ENCODE assay signal across 1 cellular context in the genomic region with DNA sequence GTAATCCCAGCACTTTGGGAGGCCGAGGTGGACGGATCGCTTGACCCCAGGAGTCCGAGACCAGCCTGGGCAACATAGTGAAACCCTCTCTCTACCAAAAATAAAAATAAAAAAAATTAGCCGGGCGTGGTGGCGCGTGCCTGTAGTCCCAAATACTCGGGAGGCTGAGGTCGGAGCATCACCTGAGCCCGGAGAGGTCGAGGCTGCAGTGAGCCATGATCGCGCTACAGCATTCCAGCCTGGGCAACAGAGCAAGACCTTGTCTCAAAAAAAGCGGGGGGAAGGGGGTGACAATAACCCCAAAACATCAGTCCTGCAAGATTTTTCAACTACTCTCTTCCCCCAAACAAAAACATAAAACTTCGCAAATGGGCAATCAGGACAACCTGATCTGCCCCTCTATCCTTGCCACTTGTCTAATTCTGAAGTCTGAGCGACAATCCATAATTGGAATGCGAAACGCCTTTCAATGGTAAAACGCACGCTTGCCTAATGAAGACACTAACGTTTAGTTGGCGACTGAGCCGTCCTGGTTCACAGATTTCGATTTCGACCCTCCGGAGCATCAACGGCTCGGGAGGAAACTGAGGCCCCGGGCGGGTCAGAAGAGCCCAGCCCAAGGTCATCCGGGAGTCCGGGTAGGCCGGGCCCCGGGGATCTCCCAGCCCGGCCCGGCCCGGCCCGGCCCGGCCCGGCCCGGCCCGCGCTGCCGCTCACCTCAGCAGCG.
A peak's percentile ranks its signal among the peaks of the same experiment; 100 is the strongest.
TF ChIP-seq lines count a peak whose summit lies in the region.

No MANE protein-coding gene starts in this region.

TF ChIP-seq in H1, 55 proteins besides CTCF, POLR2A, EP300 and RAD21:
- TF ChIP-seq SP2 (IDR thresholded peaks at IDR 0.05; ENCODE audit: low read length) (no peak), NRF1 (IDR thresholded peaks at IDR 0.05; ENCODE audit: low read depth, low read length) (no peak), RBBP5 (IDR thresholded peaks at IDR 0.05; ENCODE audit: borderline replicate concordance, low read depth, low read length) (no peak), TEAD4 (IDR thresholded peaks at IDR 0.05; ENCODE audit: low read depth, low read length) (peak; percentile 16; the same call in 1 of the 2 replicates), SIN3A (conservative IDR thresholded peaks at IDR 0.05 in 1 of 2, IDR thresholded peaks at IDR 0.05 in 1 of 2; ENCODE audit: low read depth in 1 of 2, low read length in 2 of 2) (0 out of 4 replicates have a peak, but pooled peaks of 1 of the 2 experiments have one; percentile 12), SUZ12 (IDR thresholded peaks at IDR 0.05; ENCODE audit: low read length) (no peak), GABPA (IDR thresholded peaks at IDR 0.05; ENCODE audit: borderline replicate concordance, insufficient read depth, low read length) (no peak), CBX8 (IDR thresholded peaks at IDR 0.05; ENCODE audit: borderline replicate concordance, low read depth, low read length) (no peak), CEBPB (IDR thresholded peaks at IDR 0.05; ENCODE audit: low read depth, low read length) (no peak), ATF2 (IDR thresholded peaks at IDR 0.05; ENCODE audit: low read length) (no peak), TAF1 (IDR thresholded peaks at IDR 0.05; ENCODE audit: low read depth, low read length) (no peak), RFX5 (IDR thresholded peaks at IDR 0.05; ENCODE audit: borderline replicate concordance, low read depth, low read length) (no peak), KDM4A (IDR thresholded peaks at IDR 0.05; ENCODE audit: low read depth, low read length, severe bottlenecking) (no peak), POU5F1 (IDR thresholded peaks at IDR 0.05; ENCODE audit: low read depth, low read length) (no peak), SIX5 (IDR thresholded peaks at IDR 0.05; ENCODE audit: low read depth, low read length) (no peak)
TF ChIP-seq in H1: peak in this region for 2.
